16 cellular contexts compared by ENCODE assay signal in genomic region chr11:72680624-72681158, GRCh38. TPM values are rescaled to one million over a fixed set of nuclear protein-coding genes. Genes with fewer than 3 reads are reported as not detected.
"Had no signal": no experiment of that assay in that cellular context is flagged by ENCODE, and none has a peak within 500 bp of the region (broad histone marks: within the 10 kb centered on the region; RNA-seq: fewer than 3 reads in every experiment).

No MANE protein-coding gene starts in this region.

- H3K4me3 Mint-ChIP-seq: activated B cell treated with CpG ODN at 0.5 μM for 24 hours; activated CD4-positive, alpha-beta memory T cell treated with anti-CD3 and anti-CD28 coated beads, Interleukin-2, amount 10 ng/mL, durations not matched to agents 7 days and 5 days; activated CD8-positive, alpha-beta memory T cell treated with anti-CD3 and anti-CD28 coated beads, Interleukin-2, amount 10 ng/mL, durations not matched to agents 7 days and 5 days; activated T-cell treated with anti-CD3 and anti-CD28 coated beads, Interleukin-2, amount 50 U/mL, for 24 hours; nephron progenitor cell had no signal

- H3K9me3 ChIP-seq: adrenal gland, ovary, thyroid gland had no signal

- H3K36me3 ChIP-seq: ovary had no signal

- H3K27me3 ChIP-seq: adrenal gland, ovary, thyroid gland had no signal

- H3K4me2 ChIP-seq: smooth muscle cell had no signal

- DNase-seq: activated B cell treated with CpG ODN at 0.5 μM for 24 hours; activated CD4-positive, alpha-beta memory T cell treated with anti-CD3 and anti-CD28 coated beads, Interleukin-2, amount 10 ng/mL, durations not matched to agents 7 days and 5 days; activated CD4-positive, alpha-beta T cell treated with anti-CD3 and anti-CD28 coated beads for 48 hours; activated CD8-positive, alpha-beta memory T cell treated with anti-CD3 and anti-CD28 coated beads, Interleukin-2, amount 10 ng/mL, durations not matched to agents 7 days and 5 days; activated naive CD4-positive, alpha-beta T cell treated with anti-CD3 and anti-CD28 coated beads, Interleukin-2, amount 50 U/mL, for 16 hours; activated T-cell treated with anti-CD3 and anti-CD28 coated beads, Interleukin-2, amount 50 U/mL, for 24 hours; dermis blood vessel endothelial cell; left cardiac atrium; nephron progenitor cell; ovary; stimulated activated CD4-positive, alpha-beta T cell treated with anti-CD3 and anti-CD28 coated beads, Interleukin-4, amount 100 ng/mL, for 1 hour had no signal

- H3K9me3 Mint-ChIP-seq: activated B cell treated with CpG ODN at 0.5 μM for 24 hours; activated CD4-positive, alpha-beta memory T cell treated with anti-CD3 and anti-CD28 coated beads, Interleukin-2, amount 10 ng/mL, durations not matched to agents 7 days and 5 days; activated T-cell treated with anti-CD3 and anti-CD28 coated beads, Interleukin-2, amount 50 U/mL, for 24 hours; nephron progenitor cell had no signal

- H3K36me3 Mint-ChIP-seq: activated CD8-positive, alpha-beta memory T cell treated with anti-CD3 and anti-CD28 coated beads, Interleukin-2, amount 10 ng/mL, durations not matched to agents 7 days and 5 days had no signal

- H3K27ac ChIP-seq: adrenal gland, ovary, thyroid gland had no signal

- H3K4me3 ChIP-seq: adrenal gland, ovary, smooth muscle cell, thyroid gland had no signal

- ATAC-seq: activated CD8-positive, alpha-beta memory T cell treated with anti-CD3 and anti-CD28 coated beads, Interleukin-2, amount 10 ng/mL, durations not matched to agents 7 days and 5 days; left cardiac atrium; sciatic nerve had no signal

- H3K27ac Mint-ChIP-seq: activated CD4-positive, alpha-beta memory T cell treated with anti-CD3 and anti-CD28 coated beads, Interleukin-2, amount 10 ng/mL, durations not matched to agents 7 days and 5 days; activated CD8-positive, alpha-beta memory T cell treated with anti-CD3 and anti-CD28 coated beads, Interleukin-2, amount 10 ng/mL, durations not matched to agents 7 days and 5 days; activated T-cell treated with anti-CD3 and anti-CD28 coated beads, Interleukin-2, amount 50 U/mL, for 24 hours had no signal

- H3K4me1 ChIP-seq: thyroid gland had no signal

RNA-seq across cellular contexts. Expression of gene PDE2A, which starts 6.5 kb away (rescaled TPM):
- total RNA-seq: chondrocyte, smooth muscle cell had no signal
